8 cellular contexts compared by ENCODE assay signal in the genomic region with DNA sequence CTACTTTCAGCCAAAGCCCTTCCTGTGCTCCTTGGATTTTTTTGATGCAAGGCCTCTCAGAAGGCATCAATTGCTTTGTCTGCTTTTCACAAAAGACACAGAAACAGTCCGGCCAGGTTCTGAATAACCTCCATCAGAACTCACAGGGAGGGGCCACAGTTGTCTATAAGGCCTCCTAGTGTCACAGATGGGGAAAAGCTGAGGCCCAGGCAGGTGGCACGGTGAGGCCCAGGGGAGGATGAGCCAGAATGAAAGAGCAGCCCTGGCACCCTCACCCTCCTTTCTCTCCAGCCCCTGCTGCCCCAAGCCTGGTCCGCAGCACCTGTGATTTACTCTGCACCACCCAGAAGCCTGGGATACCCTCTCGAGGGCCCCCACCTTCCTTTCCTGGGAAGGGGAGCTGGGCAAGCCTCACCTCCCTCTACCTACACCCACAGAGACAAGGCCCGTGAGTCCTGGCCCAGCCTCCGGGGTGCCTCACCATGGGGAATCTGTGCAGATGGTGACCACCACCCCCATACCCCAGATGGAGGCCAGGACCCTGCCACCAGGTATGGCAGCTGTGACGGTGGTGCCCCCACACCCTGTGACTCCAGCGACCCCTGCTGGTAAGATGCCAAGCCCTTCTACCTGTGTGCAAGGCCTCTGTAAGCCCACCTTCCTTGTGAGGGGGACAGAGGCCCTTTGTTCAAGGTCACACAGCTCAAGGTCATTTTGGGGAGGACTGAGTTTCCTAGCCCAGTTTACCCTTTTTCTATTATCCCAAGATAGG. TPM values are rescaled to one million over a fixed set of nuclear protein-coding genes. Genes with fewer than 3 reads are reported as not detected.
DNase-seq lines count a peak whose midpoint lies in the region; ATAC-seq and TF ChIP-seq lines count a peak whose summit lies in the region.

No MANE protein-coding gene starts in this region.

- H3K9me3 ChIP-seq in SK-N-SH: no peaks in the 10 kb centered on the region
- no peaks in the 10 kb centered on the region for H3K9me3 ChIP-seq in parathyroid adenoma (ENCODE audit: control insufficient read depth, low read length)
- no peaks in the 10 kb centered on the region for H3K9me3 ChIP-seq in testis
- H3K9me3 ChIP-seq in gastroesophageal sphincter: no peaks in the 10 kb centered on the region

- H3K9ac ChIP-seq in SK-N-SH (no peak overlapping the region), parathyroid adenoma (no peak overlapping the region)

- no peak for ATAC-seq in SK-N-SH treated with all-trans-retinoic acid at 6 μM for 48 hours
- no peak for ATAC-seq in gastroesophageal sphincter

- H2AFZ ChIP-seq in SK-N-SH (ENCODE audit: low read depth): no peak overlapping the region
- H2AFZ ChIP-seq in parathyroid adenoma: no peak overlapping the region

- TF ChIP-seq RAD21 in SK-N-SH (IDR thresholded peaks at IDR 0.05; ENCODE audit: low read length): peak; percentile 57

- no peaks in the 10 kb centered on the region for H3K36me3 ChIP-seq in SK-N-SH (replicated peaks in 1 of 2; ENCODE audit: control insufficient read depth in 1 of 2, insufficient read depth in 2 of 2, low read length in 1 of 2)
- H3K36me3 ChIP-seq in brain microvascular endothelial cell (replicated peaks): no peaks in the 10 kb centered on the region
- H3K36me3 ChIP-seq in parathyroid adenoma (ENCODE audit: control insufficient read depth, insufficient read depth, low read length): no peaks in the 10 kb centered on the region
- H3K36me3 ChIP-seq in testis (ENCODE audit: low read depth, missing control alignments): no peaks in the 10 kb centered on the region
- no peaks in the 10 kb centered on the region for H3K36me3 ChIP-seq in gastroesophageal sphincter

- in situ Hi-C loops in brain microvascular endothelial cell (cut with HindIII; ENCODE audit: low pct_ligation_motif_present, low sequenced_read_pairs): no loop called here

- H3F3A ChIP-seq in SK-N-SH (replicated peaks; ENCODE audit: insufficient read depth): no peaks in the 10 kb centered on the region

- no peaks in the 10 kb centered on the region for H3K79me2 ChIP-seq in SK-N-SH (ENCODE audit: insufficient read depth)
- H3K79me2 ChIP-seq in parathyroid adenoma: no peaks in the 10 kb centered on the region

- H3K27ac ChIP-seq in SK-N-SH (ENCODE audit: low read depth in 2 of 2, low read length in 1 of 2) (no peak overlapping the region), brain microvascular endothelial cell (no peak overlapping the region), parathyroid adenoma (no peak overlapping the region), testis (no peak overlapping the region), gastroesophageal sphincter (no peak overlapping the region)

- peaks cover 0 to 4% of the 10 kb centered on the region in 2 experiments; a peak in 1 of 4 replicates for H3K4me1 ChIP-seq in SK-N-SH (ENCODE audit: control insufficient read depth in 1 of 2, insufficient read depth in 2 of 2, low read depth in 1 of 2, low read length in 1 of 2)
- H3K4me1 ChIP-seq in parathyroid adenoma: no peaks in the 10 kb centered on the region
- H3K4me1 ChIP-seq in testis: no peaks in the 10 kb centered on the region
- no peaks in the 10 kb centered on the region for H3K4me1 ChIP-seq in gastroesophageal sphincter

- TF ChIP-seq CTCF in SK-N-SH (IDR thresholded peaks at IDR 0.05) (peak; percentile 49), brain microvascular endothelial cell (IDR thresholded peaks at IDR 0.05; ENCODE audit: low read depth, low read length, missing control alignments) (peak; percentile 31), parathyroid adenoma (IDR thresholded peaks at IDR 0.05) (peak; percentile 37), testis (IDR thresholded peaks at IDR 0.05) (no peak), gastroesophageal sphincter (IDR thresholded peaks at IDR 0.05) (peak in 1 of 4 experiments; percentile 48)

- no peak overlapping the region for H3K4me3 ChIP-seq in SK-N-SH (ENCODE audit: low read depth in 2 of 2, low read length in 1 of 2)
- no peak overlapping the region for H3K4me3 ChIP-seq in brain microvascular endothelial cell (ENCODE audit: low read depth, low read length)
- H3K4me3 ChIP-seq in parathyroid adenoma (ENCODE audit: low read depth, low read length): no peak overlapping the region
- no peak overlapping the region for H3K4me3 ChIP-seq in testis
- no peak overlapping the region for H3K4me3 ChIP-seq in gastroesophageal sphincter

- TF ChIP-seq POLR2A in testis (IDR thresholded peaks at IDR 0.05) (no peak), gastroesophageal sphincter (IDR thresholded peaks at IDR 0.05) (no peak)

- TF ChIP-seq EP300 in SK-N-SH (IDR thresholded peaks at IDR 0.05; ENCODE audit: borderline replicate concordance in 1 of 2, low read depth in 1 of 2, low read length in 1 of 2): no peak
- no peak for TF ChIP-seq EP300 in gastroesophageal sphincter (IDR thresholded peaks at IDR 0.05)

- peak; percentile 75 for DNase-seq in SK-N-SH
- DNase-seq in T follicular helper cell (ENCODE audit: low read depth): peak; percentile 57
- DNase-seq in brain microvascular endothelial cell: no peak
- no peak for DNase-seq in testis
- DNase-seq in SIG-M5 (lab: John Stamatoyannopoulos, UW): no peak

- H3K27me3 ChIP-seq in SK-N-SH (ENCODE audit: insufficient read depth) (peaks cover 5% of the 10 kb centered on the region; the same call in 1 of the 2 replicates), brain microvascular endothelial cell (replicated peaks) (peaks cover 2% of the 10 kb centered on the region), parathyroid adenoma (ENCODE audit: control insufficient read depth, insufficient read depth, low read length) (no peaks in the 10 kb centered on the region), testis (no peaks in the 10 kb centered on the region), gastroesophageal sphincter (no peaks in the 10 kb centered on the region)

- H4K20me1 ChIP-seq in SK-N-SH (ENCODE audit: insufficient read depth): no peaks in the 10 kb centered on the region

- POLR2A ChIA-PET in SK-N-SH (lab: Yijun Ruan, JAX): no interaction called here

- intact Hi-C loops in testis (cut with DNase I; ENCODE audit: low total_unique reads): no loop called here

- CTCF ChIA-PET in SK-N-SH (lab: Yijun Ruan, JAX): interaction anchor here (0.8 to 16.9 kb wide), 18 partner anchors 9 to 489 kb away, joined by 3 to 189 read pairs (median 5); no protein-coding TSS in a partner anchor

- WGBS in SK-N-SH (ENCODE audit: low lambda C conversion rate): 55% methylated on average over 8 of the region's 8 CpGs
- 75 to 77% methylated on average over 2 to 8 of the region's 8 CpGs for WGBS in testis, 2 donors
- WGBS in gastroesophageal sphincter (ENCODE audit: low coverage in 1 of 2), 2 donors: 90% methylated on average over 2 of the region's 8 CpGs

- no peaks in the 10 kb centered on the region for H3K9me2 ChIP-seq in SK-N-SH

- H3K4me2 ChIP-seq in SK-N-SH (no peak overlapping the region), parathyroid adenoma (ENCODE audit: low read length) (no peak overlapping the region)

TF ChIP-seq in SK-N-SH, 30 proteins besides CTCF, POLR2A, EP300 and RAD21:
- no peak for TF ChIP-seq FOXJ3 (CRISPR knock-in tag; IDR thresholded peaks at IDR 0.05)
- TF ChIP-seq, protein P1, sequence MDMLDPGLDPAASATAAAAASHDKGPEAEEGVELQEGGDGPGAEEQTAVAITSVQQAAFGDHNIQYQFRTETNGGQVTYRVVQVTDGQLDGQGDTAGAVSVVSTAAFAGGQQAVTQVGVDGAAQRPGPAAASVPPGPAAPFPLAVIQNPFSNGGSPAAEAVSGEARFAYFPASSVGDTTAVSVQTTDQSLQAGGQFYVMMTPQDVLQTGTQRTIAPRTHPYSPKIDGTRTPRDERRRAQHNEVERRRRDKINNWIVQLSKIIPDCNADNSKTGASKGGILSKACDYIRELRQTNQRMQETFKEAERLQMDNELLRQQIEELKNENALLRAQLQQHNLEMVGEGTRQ (IDR thresholded peaks at IDR 0.05; ENCODE audit: borderline replicate concordance, low read depth, low read length): no peak
- TF ChIP-seq SMC3 (IDR thresholded peaks at IDR 0.05; ENCODE audit: low read depth, low read length): peak; percentile 10; the same call in 1 of the 2 replicates
- TF ChIP-seq TAF1 (IDR thresholded peaks at IDR 0.05; ENCODE audit: borderline replicate concordance, low read depth, low read length): no peak

TF ChIP-seq in SK-N-SH treated with all-trans-retinoic acid at 6 μM for 48 hours, 23 proteins besides CTCF, POLR2A, EP300 and RAD21 (continues in another document):
- TF ChIP-seq GLIS3 (CRISPR knock-in tag; IDR thresholded peaks at IDR 0.05): no peak
- TF ChIP-seq PATZ1 (CRISPR knock-in tag; IDR thresholded peaks at IDR 0.05; ENCODE audit: borderline replicate concordance): no peak
- TF ChIP-seq ZFP30 (CRISPR knock-in tag; IDR thresholded peaks at IDR 0.05): no peak
- TF ChIP-seq PPARA (CRISPR knock-in tag; IDR thresholded peaks at IDR 0.05; ENCODE audit: borderline replicate concordance): no peak
- no peak for TF ChIP-seq ISL1 (CRISPR knock-in tag; IDR thresholded peaks at IDR 0.05)

RNA-seq across cellular contexts. Expression of gene ZNF467, which starts 26.2 kb away (rescaled TPM):
- polyA plus RNA-seq in SK-N-SH (2012; rRNA removed) (2.6 and 4.1 TPM in 2 replicates), testis (ENCODE audit: insufficient read depth, low read depth, low replicate concordance) (2.9 TPM)
- 2.1 and 3.1 TPM in 2 replicates for polyA plus RNA-seq in SK-N-SH (2012; cell fraction: cytosol; rRNA removed)
- polyA plus RNA-seq in SK-N-SH (2012; cell fraction: nucleus; rRNA removed): 10.0 and 12.6 TPM in 2 replicates
- total RNA-seq in testis (1 to 10 TPM; 2.4 to 3.3 TPM), gastroesophageal sphincter (10 to 100 TPM in 1 of 4 donors, 1 to 10 TPM in 3; 4.2 to 15.4 (median 9.3) TPM)

RNA-seq across cellular contexts. Expression of gene ZNF862, which starts 38.6 kb away (rescaled TPM):
- polyA plus RNA-seq in SK-N-SH (2012; rRNA removed): 17.3 and 24.3 TPM in 2 replicates
- 5.9 and 9.1 TPM in 2 replicates for polyA plus RNA-seq in SK-N-SH (2012; cell fraction: cytosol; rRNA removed)
- polyA plus RNA-seq in SK-N-SH (2012; cell fraction: nucleus; rRNA removed): 95.3 and 96.2 TPM in 2 replicates
- 10 to 100 TPM; 21.6 to 24.5 TPM for total RNA-seq in testis
- polyA plus RNA-seq in testis (ENCODE audit: insufficient read depth, low read depth, low replicate concordance): 12.8 TPM
- 10 to 100 TPM in 3 of 4 donors, 1 to 10 TPM in 1; 6.6 to 40.3 (median 18.6) TPM for total RNA-seq in gastroesophageal sphincter

Comparison
In these comparisons a context has a peak if more than half of its experiments do, and no peak if none do; other contexts are left out.
1. DNase-seq: peak in SK-N-SH (single experiment) and T follicular helper cell (single experiment); none in brain microvascular endothelial cell (single experiment), testis (single experiment) and SIG-M5 (single experiment).
2. CTCF ChIP-seq: peak in SK-N-SH (single experiment), brain microvascular endothelial cell (single experiment) and parathyroid adenoma (single experiment); none in testis (0 of 3).